Comparison of ENCODE assay signal across 8 cellular contexts in genomic region chr11:35030716-35031213, GRCh38.
DNase-seq lines count a peak whose midpoint lies in the region; ATAC-seq and TF ChIP-seq lines count a peak whose summit lies in the region.

No MANE protein-coding gene starts in this region.

- H3K4me1 Mint-ChIP-seq in nephron progenitor cell: no peaks in the 10 kb centered on the region

- ATAC-seq in GM21717 (IDR thresholded peaks at IDR 0.05; ENCODE audit: unreplicated experiment): no peak

- H3K4me3 Mint-ChIP-seq in nephron progenitor cell: no peak overlapping the region

- H3K27ac Mint-ChIP-seq in nephron progenitor cell: no peak overlapping the region

- peaks cover 19% of the 10 kb centered on the region for H3K9me3 Mint-ChIP-seq in nephron progenitor cell

- H3K36me3 Mint-ChIP-seq in nephron progenitor cell (ENCODE audit: low read depth): no peaks in the 10 kb centered on the region

- H3K27me3 Mint-ChIP-seq in nephron progenitor cell (ENCODE audit: low read depth, poor library complexity): no peaks in the 10 kb centered on the region

- H3K4me3 ChIP-seq in fibroblast of villous mesenchyme (ENCODE audit: low read depth, low read length): no peak overlapping the region

- DNase-seq in AG08396 (ENCODE audit: low spot score) (peak; percentile 77), HT-29 (ENCODE audit: low spot score) (peak; percentile 53), fibroblast of villous mesenchyme (ENCODE audit: low read depth) (peak; percentile 94), smooth muscle cell of the brain vasculature (ENCODE audit: low read depth, low spot score) (peak; percentile 72), GM19238 (ENCODE audit: insufficient read length, low spot score) (no peak), nephron progenitor cell (no peak)
- DNase-seq in activated CD4-positive, alpha-beta T cell treated with anti-CD3 and anti-CD28 coated beads for 48 hours: peak; percentile 39

- TF ChIP-seq CTCF in fibroblast of villous mesenchyme (IDR thresholded peaks at IDR 0.05; ENCODE audit: insufficient read depth, low read depth, low read length): no peak
- TF ChIP-seq CTCF in nephron progenitor cell (IDR thresholded peaks at IDR 0.05): no peak

Comparison
In these comparisons a context has a peak if more than half of its experiments do, and no peak if none do; other contexts are left out.
1. DNase-seq: peak in AG08396 (single experiment), HT-29 (single experiment), activated CD4-positive, alpha-beta T cell treated with anti-CD3 and anti-CD28 coated beads for 48 hours (single experiment), fibroblast of villous mesenchyme (single experiment) and smooth muscle cell of the brain vasculature (single experiment); none in GM19238 (single experiment) and nephron progenitor cell (single experiment).